ENCODE assay signal across 10 cellular contexts in the genomic region with DNA sequence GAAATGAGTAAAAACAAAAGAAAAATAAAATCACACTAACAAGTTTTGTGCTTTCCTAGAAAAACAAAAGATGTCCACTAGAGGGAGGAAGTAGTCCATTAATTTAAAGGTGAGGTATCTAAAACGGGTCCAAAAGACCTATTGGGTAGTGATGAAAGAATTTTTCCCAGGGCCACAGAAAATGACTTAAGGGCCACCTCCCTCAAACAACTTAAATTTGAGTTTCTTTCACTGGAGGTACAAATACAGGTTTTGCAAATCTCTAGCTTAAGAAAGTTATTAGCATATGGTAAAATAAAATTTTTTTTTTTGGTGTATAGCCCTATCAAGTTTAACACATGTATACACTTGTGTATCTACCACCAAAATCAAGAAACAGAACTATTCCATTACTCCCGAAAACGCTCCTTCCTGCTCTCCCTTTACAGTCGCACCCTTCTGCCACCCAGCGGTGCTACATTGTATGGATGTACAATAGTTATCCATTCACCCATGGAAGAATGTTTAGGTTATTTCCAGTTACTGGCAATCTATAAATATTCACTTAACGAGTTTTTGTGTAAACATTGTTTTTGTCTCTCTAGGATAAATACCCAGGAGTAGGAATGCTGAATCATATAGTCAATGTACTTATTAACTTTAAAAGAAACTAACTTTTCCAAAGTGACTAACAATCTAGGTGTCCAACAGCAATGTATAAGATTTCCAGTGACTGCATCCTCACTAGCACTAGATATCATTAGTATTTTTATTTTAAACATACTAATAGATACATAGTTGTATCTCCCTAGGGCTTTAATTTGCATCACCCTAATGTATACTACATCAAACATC. TPM values are rescaled to one million over a fixed set of nuclear protein-coding genes. Genes with fewer than 3 reads are reported as not detected.
DNase-seq lines count a peak whose midpoint lies in the region; ATAC-seq, FAIRE-seq and TF ChIP-seq lines count a peak whose summit lies in the region.
"Had no signal": no experiment of that assay in that cellular context is flagged by ENCODE, and none has a peak within 500 bp of the region (broad histone marks: within the 10 kb centered on the region; RNA-seq: fewer than 3 reads in every experiment).

No MANE protein-coding gene starts in this region.

- CTCF ChIA-PET in RWPE1 (lab: Yijun Ruan, JAX), result interaction anchor here (0.6 to 1.4 kb wide), 15 partner anchors 10 to 1256 kb away, joined by 3 to 6 read pairs (median 4); partner anchors contain the start of genes DEPDC1B, ERCC8 and NDUFAF2

- peaks cover 12% of the 10 kb centered on the region for H3K4me1 Mint-ChIP-seq in CD14-positive monocyte
- no peaks in the 10 kb centered on the region for H3K4me1 Mint-ChIP-seq in stimulated activated effector memory CD8-positive, alpha-beta T cell treated with anti-CD3 and anti-CD28 coated beads, Interleukin-12 subunit alpha, Interleukin-12 subunit beta, amount 100 ng/mL, for 72 hours

- no peak overlapping the region for H3K4me3 ChIP-seq in fibroblast of villous mesenchyme (ENCODE audit: low read depth, low read length)
- H3K4me3 ChIP-seq: skin epidermis had no signal

- POLR2A ChIA-PET in RWPE1 (lab: Yijun Ruan, JAX; ENCODE audit: low non-redundant PET), result no interaction called here

- H3K27me3 Mint-ChIP-seq in CD14-positive monocyte (ENCODE audit: low read depth in 3 of 3), result peaks cover 0 to 2% (median 0%) of the 10 kb centered on the region in 3 donors

- FAIRE-seq in GM12892 (lab: Jason Lieb, UNC), result peak; percentile 57

- H3K4me3 Mint-ChIP-seq in CD14-positive monocyte, result no peak overlapping the region
- no peak overlapping the region for H3K4me3 Mint-ChIP-seq in stimulated activated effector memory CD8-positive, alpha-beta T cell treated with anti-CD3 and anti-CD28 coated beads, Interleukin-12 subunit alpha, Interleukin-12 subunit beta, amount 100 ng/mL, for 72 hours
- H3K4me3 Mint-ChIP-seq: T-helper 1 cell treated with Interleukin-12 subunit alpha and Interleukin-12 subunit beta and Interleukin-4 antibody, amounts not matched to agents 30 μg/mL and 1 μg/mL, for 36 hours had no signal

- peaks cover 0 to 3% (median 0%) of the 10 kb centered on the region in 7 donors for H3K9me3 Mint-ChIP-seq in CD14-positive monocyte
- no peaks in the 10 kb centered on the region for H3K9me3 Mint-ChIP-seq in stimulated activated effector memory CD8-positive, alpha-beta T cell treated with anti-CD3 and anti-CD28 coated beads, Interleukin-12 subunit alpha, Interleukin-12 subunit beta, amount 100 ng/mL, for 72 hours
- H3K9me3 Mint-ChIP-seq: T-helper 1 cell treated with Interleukin-12 subunit alpha and Interleukin-12 subunit beta and Interleukin-4 antibody, amounts not matched to agents 30 μg/mL and 1 μg/mL, for 36 hours had no signal

- DNase-seq in CD14-positive monocyte (ENCODE audit: low spot score) (no peak), GM12892 (ENCODE audit: insufficient read length) (no peak), RWPE1 (ENCODE audit: low spot score) (peak; percentile 63), fibroblast of villous mesenchyme (ENCODE audit: low read depth) (peak; percentile 70), left cardiac atrium (no peak)
- DNase-seq in stimulated activated effector memory CD8-positive, alpha-beta T cell treated with anti-CD3 and anti-CD28 coated beads, Interleukin-12 subunit alpha, Interleukin-12 subunit beta, amount 100 ng/mL, for 72 hours (ENCODE audit: low spot score in 2 of 2), result no peak
- DNase-seq in activated CD4-positive, alpha-beta T cell treated with anti-CD3 and anti-CD28 coated beads, Interleukin-2, amount 50 U/mL, for 48 hours, result no peak

- no peak overlapping the region for H3K27ac ChIP-seq in RWPE1
- H3K27ac ChIP-seq: skin epidermis had no signal

- ATAC-seq in HG02981 (IDR thresholded peaks at IDR 0.05; ENCODE audit: unreplicated experiment) (peak; percentile 63), left cardiac atrium (no peak)
- ATAC-seq in stimulated activated effector memory CD8-positive, alpha-beta T cell treated with anti-CD3 and anti-CD28 coated beads, Interleukin-12 subunit alpha, Interleukin-12 subunit beta, amount 100 ng/mL, for 72 hours, result peak; percentile 37

- TF ChIP-seq POLR2A in GM12892 (IDR thresholded peaks at IDR 0.05; ENCODE audit: low read depth, low read length), result no peak

- peak; percentile 85 for TF ChIP-seq CTCF in CD14-positive monocyte (IDR thresholded peaks at IDR 0.05)
- peak; percentile 76 for TF ChIP-seq CTCF in RWPE1 (conservative IDR thresholded peaks at IDR 0.05; ENCODE audit: low read depth)
- peak; percentile 51 for TF ChIP-seq CTCF in fibroblast of villous mesenchyme (IDR thresholded peaks at IDR 0.05; ENCODE audit: insufficient read depth, low read depth, low read length)

- intact Hi-C loops in CD14-positive monocyte (cut with micrococcal nuclease) (no loop called here), left cardiac atrium (cut with DNase I) (loop anchor here in 1 of 2 donors (5.0 kb wide), 1 partner anchor 1254 kb away; no protein-coding TSS in a partner anchor)

- H3K36me3 Mint-ChIP-seq in CD14-positive monocyte, result peaks cover 3 to 18% of the 10 kb centered on the region in 2 donors
- H3K36me3 Mint-ChIP-seq in stimulated activated effector memory CD8-positive, alpha-beta T cell treated with anti-CD3 and anti-CD28 coated beads, Interleukin-12 subunit alpha, Interleukin-12 subunit beta, amount 100 ng/mL, for 72 hours, result no peaks in the 10 kb centered on the region

- H3K27ac Mint-ChIP-seq in CD14-positive monocyte, result peak overlapping the region in 2 of 7 donors; percentile 36 to 78
- no peak overlapping the region for H3K27ac Mint-ChIP-seq in stimulated activated effector memory CD8-positive, alpha-beta T cell treated with anti-CD3 and anti-CD28 coated beads, Interleukin-12 subunit alpha, Interleukin-12 subunit beta, amount 100 ng/mL, for 72 hours
- H3K27ac Mint-ChIP-seq: T-helper 1 cell treated with Interleukin-12 subunit alpha and Interleukin-12 subunit beta and Interleukin-4 antibody, amounts not matched to agents 30 μg/mL and 1 μg/mL, for 36 hours had no signal

RNA-seq across cellular contexts. Expression of gene DEPDC1B, which starts 21.9 kb away (rescaled TPM):
- polyA plus RNA-seq in CD14-positive monocyte, result under 1 TPM; 0.14 to 0.56 TPM
- 18.9 TPM for polyA plus RNA-seq in GM12892 (2012; ENCODE audit: missing spikeins)
- total RNA-seq in fibroblast of villous mesenchyme (5.2 and 8.6 TPM in 2 replicates), left cardiac atrium (under 1 TPM in 1 of 2 donors, not detected in 1; 0.47 TPM)

Comparison
In these comparisons a context has a peak if more than half of its experiments do, and no peak if none do; other contexts are left out.
1. DNase-seq: peak in RWPE1 (single experiment) and fibroblast of villous mesenchyme (single experiment); none in CD14-positive monocyte (single experiment), GM12892 (single experiment), stimulated activated effector memory CD8-positive, alpha-beta T cell treated with anti-CD3 and anti-CD28 coated beads, Interleukin-12 subunit alpha, Interleukin-12 subunit beta, amount 100 ng/mL, for 72 hours (0 of 2), activated CD4-positive, alpha-beta T cell treated with anti-CD3 and anti-CD28 coated beads, Interleukin-2, amount 50 U/mL, for 48 hours (0 of 2) and left cardiac atrium (single experiment).
2. ATAC-seq: peak in HG02981 (single experiment) and stimulated activated effector memory CD8-positive, alpha-beta T cell treated with anti-CD3 and anti-CD28 coated beads, Interleukin-12 subunit alpha, Interleukin-12 subunit beta, amount 100 ng/mL, for 72 hours (single experiment); none in left cardiac atrium (0 of 2).
3. Peak in every context shown above with its lines, with median percentiles within 50 percentile points of each other: CTCF ChIP-seq.